Comparison of ENCODE assay signal across 27 cellular contexts in the genomic region with DNA sequence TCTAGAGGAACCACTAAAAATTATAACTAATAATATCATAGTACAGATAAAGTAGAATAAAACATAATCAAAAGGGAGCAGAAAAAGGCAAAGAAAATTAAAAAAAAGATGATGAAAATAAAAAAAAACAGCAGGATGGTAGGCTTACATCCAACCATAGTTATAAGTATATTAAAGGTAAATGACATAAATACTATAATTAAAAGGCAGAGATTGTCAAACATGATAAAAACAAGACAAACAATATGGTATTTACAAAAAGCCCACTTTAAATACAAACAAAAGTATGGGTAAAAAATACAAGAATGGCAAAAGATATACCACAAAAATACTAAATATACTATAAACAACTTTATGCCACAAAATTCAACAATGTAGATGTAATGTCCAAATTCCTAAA. TPM values are rescaled to one million over a fixed set of nuclear protein-coding genes. Genes with fewer than 3 reads are reported as not detected.
DNase-seq lines count a peak whose midpoint lies in the region; ATAC-seq, FAIRE-seq and TF ChIP-seq lines count a peak whose summit lies in the region.
"Had no signal": no experiment of that assay in that cellular context is flagged by ENCODE, and none has a peak within 500 bp of the region (broad histone marks: within the 10 kb centered on the region; RNA-seq: fewer than 3 reads in every experiment).

No MANE protein-coding gene starts in this region.

- H3K27ac Mint-ChIP-seq in activated T-helper 2 cell treated with anti-CD3 and anti-CD28 coated beads, Interferon-gamma antibody, Interleukin-2, Interleukin-4, amounts not matched to agents 10 μg/mL and 5 μg/mL and 100 μg/mL, durations not matched to agents 14 hours and 24 hours and 36 hours = no peak overlapping the region
- H3K27ac Mint-ChIP-seq: CD14-positive monocyte; CD4-positive, alpha-beta memory T cell; CD4-positive, CD25-positive, alpha-beta regulatory T cell; CD8-positive, alpha-beta memory T cell had no signal

- no peaks in the 10 kb centered on the region for H3K79me2 ChIP-seq in K562 (ENCODE audit: control insufficient read depth, insufficient read depth, low read length)

- peak; percentile 11 for FAIRE-seq in A204.1 (lab: Jason Lieb, UNC)
- no peak for FAIRE-seq in K562 (lab: Jason Lieb, UNC)
- FAIRE-seq in pancreas (lab: Jason Lieb, UNC) = peak; percentile 79
- FAIRE-seq: GM12891, GM19239 had no signal

- no peaks in the 10 kb centered on the region for H3K9me1 ChIP-seq in K562 (ENCODE audit: control insufficient read depth, insufficient read depth, low read length)

- no peak overlapping the region for H3K9ac ChIP-seq in K562 (ENCODE audit: insufficient read depth in 1 of 2, low read depth in 2 of 2, low read length in 2 of 2)
- H3K9ac ChIP-seq: BLaER1 had no signal

- ATAC-seq in K562 = no peak
- ATAC-seq in pancreas = no peak

- peaks cover 7% of the 10 kb centered on the region for H3K9me3 Mint-ChIP-seq in activated T-helper 2 cell treated with anti-CD3 and anti-CD28 coated beads, Interferon-gamma antibody, Interleukin-2, Interleukin-4, amounts not matched to agents 10 μg/mL and 5 μg/mL and 100 μg/mL, durations not matched to agents 14 hours and 24 hours and 36 hours

- H3K4me1 ChIP-seq in HEK293 (ENCODE audit: control insufficient read depth, insufficient read depth, low read length) (no peaks in the 10 kb centered on the region), K562 (replicated peaks in 1 of 2; ENCODE audit: control insufficient read depth in 2 of 2, insufficient read depth in 2 of 2, low read length in 2 of 2) (no peaks in the 10 kb centered on the region), pancreas (no peaks in the 10 kb centered on the region)
- H3K4me1 ChIP-seq: BE2C, BLaER1 had no signal

- no peak for TF ChIP-seq POLR2A in K562 (conservative IDR thresholded peaks at IDR 0.05)

- CTCF ChIA-PET in HEK293 (lab: Yijun Ruan, JAX) = no interaction called here
- CTCF ChIA-PET in K562 (lab: Yijun Ruan, JAX; ENCODE audit: low intra/inter-chr PET ratio) = no interaction called here

- BruUV-seq in K562 (replicated peaks; lab: Mats Ljungman, UMichigan) = no TSS peak

- H3K27ac ChIP-seq in HEK293 (ENCODE audit: extremely low read depth, low read depth, low read length) (no peak overlapping the region), K562 (ENCODE audit: extremely low read depth, low read depth, low read length) (no peak overlapping the region), pancreas (no peak overlapping the region)
- H3K27ac ChIP-seq: 22Rv1, BLaER1 had no signal

- TF ChIP-seq RAD21 in K562 (CRISPR knock-in tag; conservative IDR thresholded peaks at IDR 0.05 in 1 of 2, IDR thresholded peaks at IDR 0.05 in 1 of 2) = no peak

- no peaks in the 10 kb centered on the region for H3K36me3 Mint-ChIP-seq in activated T-helper 2 cell treated with anti-CD3 and anti-CD28 coated beads, Interferon-gamma antibody, Interleukin-2, Interleukin-4, amounts not matched to agents 10 μg/mL and 5 μg/mL and 100 μg/mL, durations not matched to agents 14 hours and 24 hours and 36 hours (ENCODE audit: low read depth)
- H3K36me3 Mint-ChIP-seq: CD14-positive monocyte; CD4-positive, CD25-positive, alpha-beta regulatory T cell had no signal

- H3K9me3 ChIP-seq in HEK293 (ENCODE audit: control insufficient read depth, insufficient read depth, low read depth, low read length) (no peaks in the 10 kb centered on the region), K562 (replicated peaks; ENCODE audit: control insufficient read depth, insufficient read depth, low read depth, low read length) (0 out of 2 replicates have a peak, but pooled peaks cover 2% of the 10 kb centered on the region), pancreas (no peaks in the 10 kb centered on the region)
- H3K9me3 ChIP-seq: BE2C had no signal

- TF ChIP-seq CTCF in HEK293 (tag by site-specific recombination; IDR thresholded peaks at IDR 0.05) (no peak), K562 (IDR thresholded peaks at IDR 0.05 in 2 of 3, conservative IDR thresholded peaks at IDR 0.05 in 1 of 3; ENCODE audit: insufficient read depth in 2 of 3, low read depth in 1 of 3, low read length in 3 of 3) (no peak), pancreas (IDR thresholded peaks at IDR 0.05) (no peak)

- no peak overlapping the region for H3K4me3 ChIP-seq in HEK293 (ENCODE audit: low read depth, low read length)
- H3K4me3 ChIP-seq in K562 = no peak overlapping the region
- no peak overlapping the region for H3K4me3 ChIP-seq in pancreas
- H3K4me3 ChIP-seq: BLaER1 had no signal

- H3K36me3 ChIP-seq in HEK293 (ENCODE audit: control insufficient read depth in 2 of 2, insufficient read depth in 1 of 2, low read length in 2 of 2) (no peaks in the 10 kb centered on the region), K562 (ENCODE audit: control insufficient read depth, insufficient read depth, low read length) (no peaks in the 10 kb centered on the region), pancreas (no peaks in the 10 kb centered on the region)
- H3K36me3 ChIP-seq: BE2C, BLaER1 had no signal

- no peak overlapping the region for H3K4me2 ChIP-seq in K562 (ENCODE audit: insufficient read depth, low read length)
- H3K4me2 ChIP-seq: BLaER1 had no signal

- H3K27me3 ChIP-seq in K562 (ENCODE audit: control insufficient read depth in 2 of 2, insufficient read depth in 2 of 2, low read length in 2 of 2) (no peaks in the 10 kb centered on the region), pancreas (no peaks in the 10 kb centered on the region)
- H3K27me3 ChIP-seq: BE2C, BLaER1 had no signal

- no peak for TF ChIP-seq EP300 in K562 (IDR thresholded peaks at IDR 0.05; ENCODE audit: low read length)

- H4K20me1 ChIP-seq in K562 (replicated peaks; ENCODE audit: control insufficient read depth, insufficient read depth, low read length) = no peaks in the 10 kb centered on the region
- H4K20me1 ChIP-seq: BLaER1 had no signal

- H3K4me1 Mint-ChIP-seq in activated T-helper 2 cell treated with anti-CD3 and anti-CD28 coated beads, Interferon-gamma antibody, Interleukin-2, Interleukin-4, amounts not matched to agents 10 μg/mL and 5 μg/mL and 100 μg/mL, durations not matched to agents 14 hours and 24 hours and 36 hours (ENCODE audit: low read depth) = no peaks in the 10 kb centered on the region
- H3K4me1 Mint-ChIP-seq: CD14-positive monocyte; CD4-positive, alpha-beta memory T cell; CD4-positive, CD25-positive, alpha-beta regulatory T cell; CD8-positive, alpha-beta memory T cell had no signal

- DNase-seq in K562 (ENCODE audit: extremely low read depth in 1 of 4, low spot score in 3 of 4) (no peak), pancreas (no peak), dedifferentiated amniotic fluid mesenchymal stem cell (ENCODE audit: extremely low spot score) (no peak), germinal center (ENCODE audit: low spot score) (no peak)
- DNase-seq in activated CD4-positive, alpha-beta T cell treated with anti-CD3 and anti-CD28 coated beads, Interleukin-2, amount 50 U/mL, for 48 hours = no peak
- DNase-seq in activated T-helper 2 cell treated with anti-CD3 and anti-CD28 coated beads, Interferon-gamma antibody, Interleukin-2, Interleukin-4, amounts not matched to agents 10 μg/mL and 5 μg/mL and 100 μg/mL, durations not matched to agents 14 hours and 24 hours and 36 hours (ENCODE audit: low spot score) = no peak
- DNase-seq: ACHN; BE2C; C1 segment of cervical spinal cord; CD4-positive, alpha-beta memory T cell; CD4-positive, CD25-positive, alpha-beta regulatory T cell; CD8-positive, alpha-beta memory T cell; COR-L47; DMS 273 treated with DMSO at 0.1 percent for 48 hours; DMS153; DMS53; DMS79; DND-41; EL; GF-D8 had no signal

- POLR2A ChIA-PET in HEK293 (lab: Yijun Ruan, JAX) (no interaction called here), K562 (lab: Yijun Ruan, JAX) (no interaction called here)

- H3K4me3 Mint-ChIP-seq in activated T-helper 2 cell treated with anti-CD3 and anti-CD28 coated beads, Interferon-gamma antibody, Interleukin-2, Interleukin-4, amounts not matched to agents 10 μg/mL and 5 μg/mL and 100 μg/mL, durations not matched to agents 14 hours and 24 hours and 36 hours (ENCODE audit: low read depth) = no peak overlapping the region
- H3K4me3 Mint-ChIP-seq: CD14-positive monocyte; CD4-positive, alpha-beta memory T cell; CD4-positive, CD25-positive, alpha-beta regulatory T cell; CD8-positive, alpha-beta memory T cell had no signal

- intact Hi-C loops in K562 (cut with micrococcal nuclease) (no loop called here), pancreas (cut with DNase I) (no loop called here)
- intact Hi-C loops in activated T-helper 2 cell treated with anti-CD3 and anti-CD28 coated beads, Interferon-gamma antibody, Interleukin-2, Interleukin-4, amounts not matched to agents 10 μg/mL and 5 μg/mL and 100 μg/mL, durations not matched to agents 14 hours and 24 hours and 36 hours (cut with micrococcal nuclease) = no loop called here

- H3K27me3 Mint-ChIP-seq in activated T-helper 2 cell treated with anti-CD3 and anti-CD28 coated beads, Interferon-gamma antibody, Interleukin-2, Interleukin-4, amounts not matched to agents 10 μg/mL and 5 μg/mL and 100 μg/mL, durations not matched to agents 14 hours and 24 hours and 36 hours (ENCODE audit: low read depth) = no peaks in the 10 kb centered on the region

- in situ Hi-C loops in K562 (cut with MboI) = no loop called here

- H2AFZ ChIP-seq in K562 (ENCODE audit: low read depth, low read length) = no peak overlapping the region

RNA-seq across cellular contexts. Expression of gene CCDC148, which starts 24.4 kb away (rescaled TPM):
- total RNA-seq in K562 (2011; cell fraction: chromatin; rRNA removed; ENCODE audit: low replicate concordance) = not detected in 2 replicates
- total RNA-seq in K562 (2011; cell fraction: nucleolus; rRNA removed) = not detected in 2 replicates
- not detected in 2 replicates for total RNA-seq in K562 (2011; cell fraction: nucleoplasm; rRNA removed)
- total RNA-seq in K562 (2014; rRNA removed) (0.41 and 0.50 TPM in 2 replicates), K562 (2014; rRNA removed; fragmentation: Illumina TruSeq; extraction: Trizol) (0.65 and 1.7 TPM in 2 replicates), K562 (2015; rRNA removed; fragmentation: Illumina TruSeq; extraction: Trizol) (0.68 and 1.1 TPM in 2 replicates), K562 (2021) (0.58 and 0.64 TPM in 2 replicates), pancreas (1 to 10 TPM in 3 of 6 donors, under 1 TPM in 3; 0.38 to 1.5 (median 0.79) TPM)
- polyA plus RNA-seq in K562 (2011; rRNA removed) (0.10 and 0.35 TPM in 2 replicates), K562 (2014; fragmentation: Illumina TruSeq; extraction: Trizol) (0.70 and 0.90 TPM in 2 replicates), K562 (2014; fragmentation: Nextera tagmentation; extraction: Ambion mirVana) (1 to 10 TPM in 1 of 2 experiments, under 1 TPM in 1; 0.77 to 1.4 TPM), K562 (2014; rRNA removed) (0.20 and 0.48 TPM in 2 replicates), pancreas (1 to 10 TPM in 1 of 2 donors, under 1 TPM in 1; 0.57 to 1.3 TPM)
- polyA plus RNA-seq in K562 (2011; cell fraction: cytosol; rRNA removed) = 0.04 TPM in 1 of 2 replicates, not detected in the other
- 0.11 and 0.13 TPM in 2 replicates for polyA plus RNA-seq in K562 (2011; cell fraction: nucleus; rRNA removed)
- 0.60 and 1.8 TPM in 2 replicates for polyA plus RNA-seq in K562 (2012)
- polyA minus RNA-seq in K562 (2011; rRNA and poly(A)+ RNA removed) = 0.15 and 0.32 TPM in 2 replicates
- polyA minus RNA-seq in K562 (2011; cell fraction: cytosol; rRNA and poly(A)+ RNA removed) = not detected in 2 replicates
- polyA minus RNA-seq in K562 (2011; cell fraction: nucleus; rRNA and poly(A)+ RNA removed) = 0.33 and 0.54 TPM in 2 replicates
- not detected in 2 replicates for total RNA-seq in activated T-helper 2 cell treated with anti-CD3 and anti-CD28 coated beads, Interferon-gamma antibody, Interleukin-2, Interleukin-4, amounts not matched to agents 10 μg/mL and 5 μg/mL and 100 μg/mL, durations not matched to agents 14 hours and 24 hours and 36 hours
- total RNA-seq: CD4-positive, alpha-beta memory T cell; CD4-positive, CD25-positive, alpha-beta regulatory T cell had no signal
- polyA plus RNA-seq: CD14-positive monocyte; CD4-positive, alpha-beta memory T cell; CD4-positive, CD25-positive, alpha-beta regulatory T cell; CD8-positive, alpha-beta memory T cell had no signal

RNA-seq across cellular contexts. Expression of gene PKP4, which starts 24.6 kb away (rescaled TPM):
- 103 and 231 TPM in 2 replicates for total RNA-seq in K562 (2011; cell fraction: chromatin; rRNA removed; ENCODE audit: low replicate concordance)
- 38.0 and 60.1 TPM in 2 replicates for total RNA-seq in K562 (2011; cell fraction: nucleolus; rRNA removed)
- total RNA-seq in K562 (2011; cell fraction: nucleoplasm; rRNA removed) = 89.5 and 108 TPM in 2 replicates
- total RNA-seq in K562 (2014; rRNA removed) (74.0 and 87.5 TPM in 2 replicates), K562 (2014; rRNA removed; fragmentation: Illumina TruSeq; extraction: Trizol) (80.4 and 81.3 TPM in 2 replicates), K562 (2015; rRNA removed; fragmentation: Illumina TruSeq; extraction: Trizol) (71.3 and 77.5 TPM in 2 replicates), K562 (2021) (86.9 and 99.1 TPM in 2 replicates), pancreas (10 to 100 TPM; 23.6 to 46.2 (median 28.8) TPM)
- polyA plus RNA-seq in K562 (2011; rRNA removed) (65.2 and 65.8 TPM in 2 replicates), K562 (2014; fragmentation: Illumina TruSeq; extraction: Trizol) (84.4 and 98.1 TPM in 2 replicates), K562 (2014; fragmentation: Nextera tagmentation; extraction: Ambion mirVana) (10 to 100 TPM; 24.6 to 29.4 TPM), K562 (2014; rRNA removed) (62.8 and 65.2 TPM in 2 replicates), pancreas (10 to 100 TPM; 20.4 to 37.0 TPM)
- polyA plus RNA-seq in K562 (2011; cell fraction: cytosol; rRNA removed) = 55.1 and 56.7 TPM in 2 replicates
- polyA plus RNA-seq in K562 (2011; cell fraction: nucleus; rRNA removed) = 145 and 155 TPM in 2 replicates
- 54.7 and 57.7 TPM in 2 replicates for polyA plus RNA-seq in K562 (2012)
- 145 and 162 TPM in 2 replicates for polyA minus RNA-seq in K562 (2011; rRNA and poly(A)+ RNA removed)
- polyA minus RNA-seq in K562 (2011; cell fraction: cytosol; rRNA and poly(A)+ RNA removed) = 76.5 and 90.0 TPM in 2 replicates
- 93.6 and 135 TPM in 2 replicates for polyA minus RNA-seq in K562 (2011; cell fraction: nucleus; rRNA and poly(A)+ RNA removed)
- 26.9 and 27.0 TPM in 2 replicates for total RNA-seq in activated T-helper 2 cell treated with anti-CD3 and anti-CD28 coated beads, Interferon-gamma antibody, Interleukin-2, Interleukin-4, amounts not matched to agents 10 μg/mL and 5 μg/mL and 100 μg/mL, durations not matched to agents 14 hours and 24 hours and 36 hours
